In genomic region chr11:121892131-121892681, GRCh38 we compare ENCODE assay signal across 12 cellular contexts.
DNase-seq lines count a peak whose midpoint lies in the region; ATAC-seq and TF ChIP-seq lines count a peak whose summit lies in the region.
"Had no signal": no experiment of that assay in that cellular context is flagged by ENCODE, and none has a peak within 500 bp of the region (broad histone marks: within the 10 kb centered on the region; RNA-seq: fewer than 3 reads in every experiment).

No MANE protein-coding gene starts in this region.

- H3K27ac Mint-ChIP-seq in CD4-positive, alpha-beta T cell: no peak overlapping the region
- H3K27ac Mint-ChIP-seq: activated naive CD4-positive, alpha-beta T cell treated with anti-CD3 and anti-CD28 coated beads, Interleukin-2, amount 50 U/mL, for 24 hours; stimulated activated effector memory CD8-positive, alpha-beta T cell treated with anti-CD3 and anti-CD28 coated beads, Interleukin-12 subunit alpha, Interleukin-12 subunit beta, amount 100 ng/mL, for 72 hours had no signal

- H3K9me3 ChIP-seq in heart left ventricle (no peaks in the 10 kb centered on the region), uterus (no peaks in the 10 kb centered on the region)
- no peaks in the 10 kb centered on the region for H3K9me3 ChIP-seq in CD4-positive, alpha-beta T cell (ENCODE audit: control insufficient read depth, low read length)
- H3K9me3 ChIP-seq: esophagus squamous epithelium, spleen had no signal

- H3K4me1 Mint-ChIP-seq in CD4-positive, alpha-beta T cell (ENCODE audit: low read depth): no peaks in the 10 kb centered on the region
- H3K4me1 Mint-ChIP-seq: activated naive CD4-positive, alpha-beta T cell treated with anti-CD3 and anti-CD28 coated beads, Interleukin-2, amount 50 U/mL, for 24 hours; stimulated activated effector memory CD8-positive, alpha-beta T cell treated with anti-CD3 and anti-CD28 coated beads, Interleukin-12 subunit alpha, Interleukin-12 subunit beta, amount 100 ng/mL, for 72 hours had no signal

- H3K4me1 ChIP-seq in heart left ventricle: peaks cover 0 to 42% (median 8%) of the 10 kb centered on the region in 12 donors
- no peaks in the 10 kb centered on the region for H3K4me1 ChIP-seq in uterus

- peak in 1 of 4 donors; percentile 26 for ATAC-seq in heart left ventricle
- no peak for ATAC-seq in CD4-positive, alpha-beta T cell (ENCODE audit: poor library complexity)
- ATAC-seq: stimulated activated effector memory CD8-positive, alpha-beta T cell treated with anti-CD3 and anti-CD28 coated beads, Interleukin-12 subunit alpha, Interleukin-12 subunit beta, amount 100 ng/mL, for 72 hours had no signal

- H3K27me3 Mint-ChIP-seq in CD4-positive, alpha-beta T cell: no peaks in the 10 kb centered on the region

- no peak overlapping the region for H3K4me3 Mint-ChIP-seq in CD4-positive, alpha-beta T cell
- H3K4me3 Mint-ChIP-seq: activated naive CD4-positive, alpha-beta T cell treated with anti-CD3 and anti-CD28 coated beads, Interleukin-2, amount 50 U/mL, for 24 hours; stimulated activated effector memory CD8-positive, alpha-beta T cell treated with anti-CD3 and anti-CD28 coated beads, Interleukin-12 subunit alpha, Interleukin-12 subunit beta, amount 100 ng/mL, for 72 hours had no signal

- WGBS in heart left ventricle, 4 donors: 48 to 58% (median 51%) methylated on average over 3 of the region's 3 CpGs

- TF ChIP-seq POLR2A in heart left ventricle (IDR thresholded peaks at IDR 0.05) (no peak), uterus (IDR thresholded peaks at IDR 0.05) (no peak)

- H3K4me3 ChIP-seq in astrocyte of the spinal cord (ENCODE audit: low read depth, low read length): no peak overlapping the region
- H3K4me3 ChIP-seq in heart left ventricle: no peak overlapping the region
- H3K4me3 ChIP-seq in skeletal muscle cell (ENCODE audit: low read depth, low read length): no peak overlapping the region
- H3K4me3 ChIP-seq in uterus: no peak overlapping the region
- H3K4me3 ChIP-seq: esophagus squamous epithelium, spleen had no signal

- H3K27ac ChIP-seq in heart left ventricle (no peak overlapping the region), uterus (no peak overlapping the region)
- no peak overlapping the region for H3K27ac ChIP-seq in CD4-positive, alpha-beta T cell (ENCODE audit: low read depth, low read length)

- no peak for TF ChIP-seq CTCF in astrocyte of the spinal cord (IDR thresholded peaks at IDR 0.05; ENCODE audit: low read depth, low read length)
- no peak for TF ChIP-seq CTCF in heart left ventricle (IDR thresholded peaks at IDR 0.05)
- TF ChIP-seq CTCF in uterus (IDR thresholded peaks at IDR 0.05): no peak
- TF ChIP-seq CTCF in CD4-positive, alpha-beta T cell (IDR thresholded peaks at IDR 0.05): no peak

- H3K27me3 ChIP-seq in heart left ventricle (no peaks in the 10 kb centered on the region), uterus (no peaks in the 10 kb centered on the region)
- H3K27me3 ChIP-seq in CD4-positive, alpha-beta T cell (ENCODE audit: control insufficient read depth, insufficient read depth, low read length): no peaks in the 10 kb centered on the region
- H3K27me3 ChIP-seq: spleen had no signal

- in situ Hi-C loops in astrocyte of the spinal cord (cut with HindIII; ENCODE audit: low sequenced_read_pairs): no loop called here

- no peaks in the 10 kb centered on the region for H3K36me3 ChIP-seq in heart left ventricle
- H3K36me3 ChIP-seq in uterus: no peaks in the 10 kb centered on the region
- H3K36me3 ChIP-seq: esophagus squamous epithelium, spleen had no signal

- no peaks in the 10 kb centered on the region for H3K36me3 Mint-ChIP-seq in CD4-positive, alpha-beta T cell (ENCODE audit: low read depth)
- H3K36me3 Mint-ChIP-seq: activated naive CD4-positive, alpha-beta T cell treated with anti-CD3 and anti-CD28 coated beads, Interleukin-2, amount 50 U/mL, for 24 hours; stimulated activated effector memory CD8-positive, alpha-beta T cell treated with anti-CD3 and anti-CD28 coated beads, Interleukin-12 subunit alpha, Interleukin-12 subunit beta, amount 100 ng/mL, for 72 hours had no signal

- DNase-seq in NCI-H2029 treated with DMSO at 0.1 percent for 48 hours (lab: John Stamatoyannopoulos, UW) (peak; percentile 34), NCI-H2029 (lab: John Stamatoyannopoulos, UW) (no peak), astrocyte of the spinal cord (ENCODE audit: low read depth, low spot score) (peak; percentile 86), heart left ventricle (peak in 4 of 5 donors; percentile 23 to 47 (median 36)), skeletal muscle cell (ENCODE audit: low read depth) (peak; percentile 89), uterus (no peak)
- DNase-seq in stimulated activated naive CD4-positive, alpha-beta T cell treated with Interleukin-2 at 50 U/mL for 16 hours (lab: John Stamatoyannopoulos, UW): no peak
- DNase-seq in CD4-positive, alpha-beta T cell: no peak
- DNase-seq: esophagus squamous epithelium, spleen had no signal

- no peaks in the 10 kb centered on the region for H3K9me3 Mint-ChIP-seq in CD4-positive, alpha-beta T cell
- H3K9me3 Mint-ChIP-seq: activated naive CD4-positive, alpha-beta T cell treated with anti-CD3 and anti-CD28 coated beads, Interleukin-2, amount 50 U/mL, for 24 hours had no signal

- intact Hi-C loops in heart left ventricle (cut with DNase I) (no loop called here), uterus (cut with DNase I; ENCODE audit: low total_unique reads) (no loop called here)
- intact Hi-C loops in CD4-positive, alpha-beta T cell (cut with DNase I, micrococcal nuclease): no loop called here

- CTCF ChIA-PET in CD4-positive, alpha-beta T cell (lab: Charles Lee): no interaction called here

- POLR2A ChIA-PET in CD4-positive, alpha-beta T cell (lab: Charles Lee): no interaction called here

Comparison
In these comparisons a context has a peak if more than half of its experiments do, and no peak if none do; other contexts are left out.
1. DNase-seq: peak in NCI-H2029 treated with DMSO at 0.1 percent for 48 hours (single experiment), astrocyte of the spinal cord (single experiment), heart left ventricle (4 of 5) and skeletal muscle cell (single experiment); none in NCI-H2029 (single experiment), stimulated activated naive CD4-positive, alpha-beta T cell treated with Interleukin-2 at 50 U/mL for 16 hours (single experiment), uterus (0 of 2) and CD4-positive, alpha-beta T cell (0 of 10).